1 cellular context compared by ENCODE assay signal in genomic region chr17:30832438-30832790, GRCh38.
TF ChIP-seq lines count a peak whose summit lies in the region.

No MANE protein-coding gene starts in this region.

TF ChIP-seq in GM23338, 12 proteins besides CTCF, POLR2A, EP300 and RAD21 (continued from another document):
- no peak for TF ChIP-seq JUNB (IDR thresholded peaks at IDR 0.05; ENCODE audit: unreplicated experiment)
